34 cellular contexts compared by ENCODE assay signal in the genomic region with DNA sequence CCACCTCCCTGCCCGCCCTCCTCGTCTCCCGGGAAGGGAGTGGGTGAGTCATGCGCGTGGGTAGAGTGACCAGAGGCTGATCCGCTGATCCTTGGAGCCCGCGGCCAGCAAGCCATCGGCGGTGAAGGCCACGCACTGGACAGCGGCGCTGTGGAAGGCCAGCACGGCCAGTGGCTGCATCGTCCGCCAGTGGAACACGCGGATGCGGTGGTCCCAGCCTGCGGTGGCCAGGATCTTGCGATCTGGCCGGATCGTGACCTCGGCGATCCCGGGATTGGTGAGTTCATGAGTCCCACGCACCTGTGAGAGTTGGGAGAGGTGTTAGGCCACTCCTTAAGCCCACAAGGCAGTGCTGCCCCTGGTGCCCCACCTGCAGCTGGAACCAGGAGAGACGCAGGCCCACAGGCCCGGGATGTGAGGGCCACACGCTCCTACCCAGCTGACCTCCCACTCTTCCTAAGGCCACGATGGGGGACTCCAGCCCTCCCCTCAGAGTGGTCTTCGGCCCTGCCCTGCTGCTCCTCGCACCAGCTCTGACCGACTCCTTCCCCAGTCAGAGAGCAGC. TPM values are rescaled to one million over a fixed set of nuclear protein-coding genes. Genes with fewer than 3 reads are reported as not detected.
"Had no signal": no experiment of that assay in that cellular context is flagged by ENCODE, and none has a peak within 500 bp of the region (broad histone marks: within the 10 kb centered on the region; RNA-seq: fewer than 3 reads in every experiment).

No MANE protein-coding gene starts in this region.

- H3K4me1 Mint-ChIP-seq: activated CD4-positive, alpha-beta T cell treated with anti-CD3 and anti-CD28 coated beads, Interleukin-2, amount 10 ng/mL, durations not matched to agents 24 days and 14 days; activated naive CD4-positive, alpha-beta T cell treated with anti-CD3 and anti-CD28 coated beads, Interleukin-2, amount 50 U/mL, for 24 hours; activated naive CD8-positive, alpha-beta T cell treated with anti-CD3 and anti-CD28 coated beads, Interleukin-2, amount 10 ng/mL, durations not matched to agents 7 days and 5 days; central memory CD8-positive, alpha-beta T cell had no signal

- H3K9me3 Mint-ChIP-seq: activated CD4-positive, alpha-beta T cell treated with anti-CD3 and anti-CD28 coated beads, Interleukin-2, amount 10 ng/mL, durations not matched to agents 24 days and 14 days; activated naive CD8-positive, alpha-beta T cell treated with anti-CD3 and anti-CD28 coated beads, Interleukin-2, amount 10 ng/mL, durations not matched to agents 7 days and 5 days; activated T-helper 2 cell treated with anti-CD3 and anti-CD28 coated beads, Interferon-gamma antibody, Interleukin-2, Interleukin-4, amounts not matched to agents 10 μg/mL and 5 μg/mL and 100 μg/mL, durations not matched to agents 14 hours and 24 hours and 36 hours had no signal

- H3K27me3 Mint-ChIP-seq: activated CD4-positive, alpha-beta T cell treated with anti-CD3 and anti-CD28 coated beads, Interleukin-2, amount 10 ng/mL, durations not matched to agents 24 days and 14 days; activated CD8-positive, alpha-beta T cell treated with anti-CD3 and anti-CD28 coated beads for 36 hours; activated naive CD4-positive, alpha-beta T cell treated with anti-CD3 and anti-CD28 coated beads, Interleukin-2, amount 50 U/mL, for 24 hours; activated naive CD8-positive, alpha-beta T cell treated with anti-CD3 and anti-CD28 coated beads, Interleukin-2, amount 10 ng/mL, durations not matched to agents 7 days and 5 days; central memory CD8-positive, alpha-beta T cell had no signal

- H3K27ac ChIP-seq: ascending aorta, cardiac muscle cell, PC-9, SJCRH30 had no signal

- H3K9me3 ChIP-seq: SJCRH30, SK-N-SH had no signal

- FAIRE-seq: RCC 7860, TTC549 had no signal

- H3K27ac Mint-ChIP-seq: activated CD4-positive, alpha-beta T cell treated with anti-CD3 and anti-CD28 coated beads, Interleukin-2, amount 10 ng/mL, durations not matched to agents 24 days and 14 days; activated CD8-positive, alpha-beta T cell treated with anti-CD3 and anti-CD28 coated beads for 36 hours; activated naive CD8-positive, alpha-beta T cell treated with anti-CD3 and anti-CD28 coated beads, Interleukin-2, amount 10 ng/mL, durations not matched to agents 7 days and 5 days; activated T-helper 2 cell treated with anti-CD3 and anti-CD28 coated beads, Interferon-gamma antibody, Interleukin-2, Interleukin-4, amounts not matched to agents 10 μg/mL and 5 μg/mL and 100 μg/mL, durations not matched to agents 14 hours and 24 hours and 36 hours; T-helper 1 cell treated with Interleukin-12 subunit alpha and Interleukin-12 subunit beta and Interleukin-4 antibody, amounts not matched to agents 30 μg/mL and 1 μg/mL, for 36 hours; T-helper 2 cell treated with Interferon-gamma antibody and Interleukin-4, amounts not matched to agents 5 μg/mL and 100 μg/mL, for 36 hours had no signal

- H3K36me3 ChIP-seq: cardiac muscle cell had no signal

- H3K9ac ChIP-seq: SK-N-SH had no signal

- H3K4me3 Mint-ChIP-seq: activated CD4-positive, alpha-beta T cell treated with anti-CD3 and anti-CD28 coated beads, Interleukin-2, amount 10 ng/mL, durations not matched to agents 24 days and 14 days; activated CD8-positive, alpha-beta T cell treated with anti-CD3 and anti-CD28 coated beads for 36 hours; activated naive CD4-positive, alpha-beta T cell treated with anti-CD3 and anti-CD28 coated beads, Interleukin-2, amount 50 U/mL, for 24 hours; activated naive CD8-positive, alpha-beta T cell treated with anti-CD3 and anti-CD28 coated beads, Interleukin-2, amount 10 ng/mL, durations not matched to agents 7 days and 5 days; central memory CD8-positive, alpha-beta T cell; T-helper 1 cell treated with Interleukin-12 subunit alpha and Interleukin-12 subunit beta and Interleukin-4 antibody, amounts not matched to agents 30 μg/mL and 1 μg/mL, for 36 hours; T-helper 2 cell treated with Interferon-gamma antibody and Interleukin-4, amounts not matched to agents 5 μg/mL and 100 μg/mL, for 36 hours had no signal

- H3K27me3 ChIP-seq: ascending aorta, cardiac muscle cell, SJCRH30 had no signal

- DNase-seq: activated CD4-positive, alpha-beta T cell treated with anti-CD3 and anti-CD28 coated beads, Interleukin-2, amount 10 ng/mL, durations not matched to agents 24 days and 14 days; activated CD4-positive, alpha-beta T cell treated with anti-CD3 and anti-CD28 coated beads, Interleukin-2, amount 50 U/mL, for 4 hours; activated CD8-positive, alpha-beta T cell treated with anti-CD3 and anti-CD28 coated beads for 36 hours; activated gamma-delta T cell; activated naive CD4-positive, alpha-beta T cell treated with Interleukin-2 at 50 U/mL for 16 hours; activated naive CD8-positive, alpha-beta T cell treated with anti-CD3 and anti-CD28 coated beads, Interleukin-2, amount 10 ng/mL, durations not matched to agents 7 days and 5 days; activated T-cell treated with anti-CD3 and anti-CD28 coated beads, Interleukin-2, amount 50 U/mL, for 1 hour; amygdala; Karpas-422; KBM-7; NCI-H1105 treated with DMSO at 0.1 percent for 48 hours; NCI-H1436; NCI-H1694; NCI-H1930; NCI-H2081 treated with DMSO at 0.1 percent for 48 hours; NCI-H226; NCI-H526; NCI-H748 treated with DMSO at 0.1 percent for 48 hours; NK-92 treated with Interleukin-12 subunit alpha and Interleukin-12 subunit beta, amount 100 ng/mL, for 24 hours; PC-9; SHP77; SJCRH30; SK-N-SH had no signal

- H3K4me1 ChIP-seq: ascending aorta, SJCRH30 had no signal

- H3K4me3 ChIP-seq: ascending aorta, cardiac muscle cell, PC-9, SJCRH30 had no signal

- ATAC-seq: activated CD8-positive, alpha-beta T cell treated with anti-CD3 and anti-CD28 coated beads for 36 hours had no signal

RNA-seq across cellular contexts. Expression of gene TBX1, which starts 28.2 kb away (rescaled TPM):
- total RNA-seq: activated CD4-positive, alpha-beta T cell treated with anti-CD3 and anti-CD28 coated beads, Interleukin-2, amount 10 ng/mL, durations not matched to agents 24 days and 14 days; activated CD8-positive, alpha-beta memory T cell treated with anti-CD3 and anti-CD28 coated beads for 36 hours; activated CD8-positive, alpha-beta T cell treated with anti-CD3 and anti-CD28 coated beads for 36 hours; ascending aorta; MCF 10A had no signal
- polyA plus RNA-seq: SK-N-SH had no signal
